Comparison of ENCODE assay signal across 22 cellular contexts in the genomic region with DNA sequence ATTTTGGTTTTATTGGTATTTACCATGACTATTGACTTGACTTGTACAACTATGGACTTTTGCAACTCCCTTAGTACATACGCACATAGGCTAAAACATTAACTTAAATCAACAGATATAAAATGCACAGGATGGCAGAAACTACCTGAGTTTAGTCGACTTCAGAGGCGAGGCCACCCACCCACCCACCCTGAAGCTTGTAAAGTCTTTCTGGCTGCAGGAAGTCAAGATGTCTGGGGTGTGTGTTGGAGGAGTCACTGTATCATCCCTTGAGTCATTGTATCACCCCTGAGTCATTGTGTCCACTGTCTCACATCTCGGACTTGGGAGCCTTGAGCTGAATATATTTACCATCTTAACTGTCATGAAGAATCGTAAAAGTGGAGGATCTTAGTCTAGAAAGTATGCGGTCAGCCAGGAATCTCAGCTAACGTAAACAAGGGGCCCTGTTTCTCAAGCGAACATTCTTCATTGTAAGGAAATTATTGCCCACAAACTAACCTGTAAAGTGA.
DNase-seq lines count a peak whose midpoint lies in the region; ATAC-seq, FAIRE-seq and TF ChIP-seq lines count a peak whose summit lies in the region.
"Had no signal": no experiment of that assay in that cellular context is flagged by ENCODE, and none has a peak within 500 bp of the region (broad histone marks: within the 10 kb centered on the region; RNA-seq: fewer than 3 reads in every experiment).

No MANE protein-coding gene starts in this region.

- no peak for TF ChIP-seq CTCF in AG09309 (IDR thresholded peaks at IDR 0.05; ENCODE audit: control insufficient read depth, insufficient read depth, low read depth, low read length, missing control alignments)
- TF ChIP-seq CTCF in astrocyte of the spinal cord (IDR thresholded peaks at IDR 0.05; ENCODE audit: low read depth, low read length) = no peak

- DNase-seq in AG09309 (ENCODE audit: low read depth) (peak; percentile 40), HTR-8/SVneo (ENCODE audit: insufficient read length, low spot score) (peak; percentile 7), astrocyte of the spinal cord (ENCODE audit: low read depth, low spot score) (peak; percentile 63), kidney tubule cell (ENCODE audit: low spot score) (peak; percentile 49), NCI-H2227 treated with DMSO at 0.1 percent for 48 hours (lab: John Stamatoyannopoulos, UW) (no peak), RPMI8226 (no peak), HPDE6-E6E7 (ENCODE audit: extremely low spot score) (no peak)
- DNase-seq: activated CD4-positive, alpha-beta T cell treated with anti-CD3 and anti-CD28 coated beads, Interleukin-2, amount 10 ng/mL, durations not matched to agents 24 days and 14 days; activated CD8-positive, alpha-beta memory T cell treated with anti-CD3 and anti-CD28 coated beads, Interleukin-2, amount 50 U/mL, for 4 hours; activated gamma-delta T cell treated with Interleukin-2 at 50 U/mL for 16 hours; CD8-positive, alpha-beta T cell; dermis blood vessel endothelial cell; naive thymus-derived CD8-positive, alpha-beta T cell; NCI-H524 treated with DMSO at 0.1 percent for 48 hours; OCI-M1; posterior cingulate gyrus; small intestine; SW 1271; thyroid gland had no signal

- in situ Hi-C loops in astrocyte of the spinal cord (cut with HindIII; ENCODE audit: low sequenced_read_pairs) = no loop called here

- no peak for ATAC-seq in HG03432 (IDR thresholded peaks at IDR 0.05; ENCODE audit: unreplicated experiment)
- ATAC-seq: CD8-positive, alpha-beta T cell; K562; naive thymus-derived CD8-positive, alpha-beta T cell had no signal

- no peak for FAIRE-seq in HTR-8/SVneo (lab: Jason Lieb, UNC)
- FAIRE-seq: A204.1, K562, small intestine had no signal

- H3K4me3 ChIP-seq in AG09309 (ENCODE audit: control insufficient read depth, low read depth, low read length) (no peak overlapping the region), astrocyte of the spinal cord (ENCODE audit: low read depth, low read length) (no peak overlapping the region)
- H3K4me3 ChIP-seq: K562, thyroid gland had no signal

Comparison
In these comparisons a context has a peak if more than half of its experiments do, and no peak if none do; other contexts are left out.
1. DNase-seq: peak in AG09309 (single experiment), HTR-8/SVneo (single experiment), astrocyte of the spinal cord (single experiment) and kidney tubule cell (single experiment); none in NCI-H2227 treated with DMSO at 0.1 percent for 48 hours (single experiment), RPMI8226 (single experiment) and HPDE6-E6E7 (single experiment).